Comparison of ENCODE assay signal across 1 cellular context in genomic region chr3:113193298-113193697, GRCh38.
TF ChIP-seq lines count a peak whose summit lies in the region.

No MANE protein-coding gene starts in this region.

TF ChIP-seq in GM23338, 12 proteins besides CTCF, POLR2A, EP300 and RAD21 (continued from another document):
- TF ChIP-seq REST (IDR thresholded peaks at IDR 0.05; ENCODE audit: unreplicated experiment) = no peak
- TF ChIP-seq POLR2AphosphoS5 (IDR thresholded peaks at IDR 0.05; ENCODE audit: low read depth) = no peak
- no peak for TF ChIP-seq NANOG (IDR thresholded peaks at IDR 0.05; ENCODE audit: borderline replicate concordance)
